ENCODE assay signal across 8 cellular contexts in genomic region chr13:79423801-79424642, GRCh38. TPM values are rescaled to one million over a fixed set of nuclear protein-coding genes. Genes with fewer than 3 reads are reported as not detected.
A peak's percentile ranks its signal among the peaks of the same experiment; 100 is the strongest.
DNase-seq lines count a peak whose midpoint lies in the region; ATAC-seq and TF ChIP-seq lines count a peak whose summit lies in the region.

No MANE protein-coding gene starts in this region.

- peak; percentile 62 for DNase-seq in DMS 273 (lab: John Stamatoyannopoulos, UW; ENCODE audit: unreplicated experiment)
- no peak for DNase-seq in DMS 273 treated with DMSO at 0.1 percent for 48 hours (lab: John Stamatoyannopoulos, UW)
- DNase-seq in SIG-M5 (lab: John Stamatoyannopoulos, UW): peak; percentile 39
- no peak for DNase-seq in osteoblast (ENCODE audit: insufficient read length, low spot score, missing footprints)
- no peak for DNase-seq in stimulated activated CD8-positive, alpha-beta memory T cell treated with anti-CD3 and anti-CD28 coated beads, Interleukin-4, amount 100 ng/mL, for 48 hours

- peak; percentile 66 for TF ChIP-seq CTCF in osteoblast (IDR thresholded peaks at IDR 0.05; ENCODE audit: extremely low read depth, low read depth, low read length)

- no peaks in the 10 kb centered on the region for H3K4me1 ChIP-seq in osteoblast (ENCODE audit: insufficient read depth, low read length)

- ATAC-seq in GM19452 (IDR thresholded peaks at IDR 0.05; ENCODE audit: unreplicated experiment) (peak; percentile 82), HG03575 (IDR thresholded peaks at IDR 0.05; ENCODE audit: extremely low read depth, insufficient number of reproducible peaks, low FRiP score, unreplicated experiment) (peak; percentile 84), esophagus mucosa (peak; percentile 52)

- H3K4me2 ChIP-seq in osteoblast (ENCODE audit: insufficient read depth, low read length): no peak overlapping the region

- no peak overlapping the region for H3K4me3 ChIP-seq in osteoblast (ENCODE audit: insufficient read depth, low read length)

- no peaks in the 10 kb centered on the region for H3K79me2 ChIP-seq in osteoblast (ENCODE audit: insufficient read depth, low read length)

- no peak overlapping the region for H2AFZ ChIP-seq in osteoblast (ENCODE audit: low read length)

- no peaks in the 10 kb centered on the region for H3K36me3 ChIP-seq in osteoblast (ENCODE audit: insufficient read depth, low read length)

- no peaks in the 10 kb centered on the region for H4K20me1 ChIP-seq in osteoblast (ENCODE audit: insufficient read depth, low read length)

- H3K27me3 ChIP-seq in osteoblast (ENCODE audit: insufficient read depth, low read length): no peaks in the 10 kb centered on the region

- no peak overlapping the region for H3K27ac ChIP-seq in osteoblast (ENCODE audit: low read depth, low read length)

- no peaks in the 10 kb centered on the region for H3K9me3 ChIP-seq in osteoblast (ENCODE audit: low read depth, low read length)

RNA-seq across cellular contexts. Expression of gene RBM26, which starts 18.0 kb away (rescaled TPM):
- total RNA-seq in esophagus mucosa (21.0 TPM), osteoblast (32.7 and 35.5 TPM in 2 replicates)

RNA-seq across cellular contexts. Expression of gene NDFIP2, which starts 56.9 kb away (rescaled TPM):
- total RNA-seq in esophagus mucosa (110 TPM), osteoblast (47.1 and 56.5 TPM in 2 replicates)

Comparison
In these comparisons a context has a peak if more than half of its experiments do, and no peak if none do; other contexts are left out.
1. DNase-seq: peak in DMS 273 (single experiment) and SIG-M5 (single experiment); none in DMS 273 treated with DMSO at 0.1 percent for 48 hours (single experiment), osteoblast (single experiment) and stimulated activated CD8-positive, alpha-beta memory T cell treated with anti-CD3 and anti-CD28 coated beads, Interleukin-4, amount 100 ng/mL, for 48 hours (single experiment).
2. Peak in every context shown above with its lines, with median percentiles within 50 percentile points of each other: ATAC-seq.